Comparison of ENCODE assay signal across 17 cellular contexts in genomic region chr6:5278047-5278446, GRCh38. TPM values are rescaled to one million over a fixed set of nuclear protein-coding genes. Genes with fewer than 3 reads are reported as not detected.
A peak's percentile ranks its signal among the peaks of the same experiment; 100 is the strongest.
DNase-seq lines count a peak whose midpoint lies in the region; ATAC-seq, FAIRE-seq and TF ChIP-seq lines count a peak whose summit lies in the region.
"Had no signal": no experiment of that assay in that cellular context is flagged by ENCODE, and none has a peak within 500 bp of the region (broad histone marks: within the 10 kb centered on the region; RNA-seq: fewer than 3 reads in every experiment).

No MANE protein-coding gene starts in this region.

- TF ChIP-seq CTCF in OCI-LY3 (IDR thresholded peaks at IDR 0.05; ENCODE audit: low read depth, low read length) (no peak), HFFc6 (IDR thresholded peaks at IDR 0.05) (no peak), HepG2 (CRISPR knock-in tag; IDR thresholded peaks at IDR 0.05) (no peak)

- H3K4me3 ChIP-seq in OCI-LY3 (ENCODE audit: low read length) (peak overlapping the region; percentile 68), HepG2 (replicated peaks in 1 of 3; ENCODE audit: insufficient read depth in 1 of 3, low read depth in 2 of 3, low read length in 3 of 3) (no peak overlapping the region)

- H3K36me3 ChIP-seq in OCI-LY3 (replicated peaks; ENCODE audit: low read depth, low read length) (peaks cover 4% of the 10 kb centered on the region), HepG2 (replicated peaks in 1 of 2; ENCODE audit: control insufficient read depth in 1 of 2, insufficient read depth in 2 of 2, low read length in 2 of 2) (no peaks in the 10 kb centered on the region)
- H3K36me3 ChIP-seq: neutrophil had no signal

- H3K36me3 Mint-ChIP-seq in HFFc6 (ENCODE audit: low read depth) = peaks cover 4% of the 10 kb centered on the region; the same call in 1 of the 2 replicates

- no peaks in the 10 kb centered on the region for H3K27me3 ChIP-seq in OCI-LY3 (ENCODE audit: low read depth, low read length)
- H3K27me3 ChIP-seq in HepG2 (ENCODE audit: control insufficient read depth in 1 of 2, insufficient read depth in 2 of 2, low read length in 2 of 2) = no peaks in the 10 kb centered on the region
- H3K27me3 ChIP-seq: neutrophil had no signal

- H3K27ac ChIP-seq in OCI-LY3 (ENCODE audit: low read length) (peak overlapping the region; percentile 100), HepG2 (ENCODE audit: extremely low read length, insufficient read depth, low read length) (no peak overlapping the region)
- H3K27ac ChIP-seq: C4-2B, neutrophil had no signal

- ATAC-seq in GM18502 (IDR thresholded peaks at IDR 0.05; ENCODE audit: poor library complexity, unreplicated experiment) (peak; percentile 71), GM19351 (IDR thresholded peaks at IDR 0.05; ENCODE audit: unreplicated experiment) (peak; percentile 65), HG02798 (IDR thresholded peaks at IDR 0.05; ENCODE audit: poor library complexity, unreplicated experiment) (peak; percentile 79), HepG2 (no peak)

- intact Hi-C loops in HepG2 (cut with micrococcal nuclease; ENCODE audit: unreplicated experiment) = no loop called here

- H3K27me3 Mint-ChIP-seq in HFFc6 (ENCODE audit: insufficient read depth) = no peaks in the 10 kb centered on the region

- POLR2A ChIA-PET in HepG2 (lab: Yijun Ruan, JAX) = no interaction called here

- H3K9me3 ChIP-seq in OCI-LY3 (ENCODE audit: insufficient read depth, low read length) (no peaks in the 10 kb centered on the region), HepG2 (ENCODE audit: low read length) (no peaks in the 10 kb centered on the region)
- H3K9me3 ChIP-seq: neutrophil had no signal

- no peaks in the 10 kb centered on the region for H4K20me1 ChIP-seq in OCI-LY3 (ENCODE audit: insufficient read depth, low read length)
- H4K20me1 ChIP-seq in HepG2 (ENCODE audit: insufficient read depth, low read length) = no peaks in the 10 kb centered on the region

- no TSS peak for BruUV-seq in HepG2 (replicated peaks; lab: Mats Ljungman, UMichigan)

- H3K4me2 ChIP-seq in OCI-LY3 (ENCODE audit: low read length) (peak overlapping the region; percentile 91), HepG2 (ENCODE audit: low read depth, low read length) (no peak overlapping the region)

- no peaks in the 10 kb centered on the region for H3K9me3 Mint-ChIP-seq in HFFc6

- TF ChIP-seq EP300 in HepG2 (IDR thresholded peaks at IDR 0.05; ENCODE audit: low read depth in 2 of 2, low read length in 2 of 2) (no peak), HepG2 (CRISPR knock-in tag; IDR thresholded peaks at IDR 0.05; ENCODE audit: borderline replicate concordance) (no peak)

- TF ChIP-seq RAD21 in HepG2 (CRISPR knock-in tag; IDR thresholded peaks at IDR 0.05) = no peak

- WGBS in HepG2 (ENCODE audit: low lambda C conversion rate) = 97% methylated on average over 5 of the region's 5 CpGs

- H3K4me1 ChIP-seq in OCI-LY3 (ENCODE audit: low read length) (peaks cover 73% of the 10 kb centered on the region), HepG2 (ENCODE audit: insufficient read depth, low read length) (no peaks in the 10 kb centered on the region)

- DNase-seq in Ammon's horn (ENCODE audit: low spot score) (no peak), foreskin melanocyte (no peak), HFFc6 (no peak), HepG2 (ENCODE audit: low spot score) (no peak)
- DNase-seq: activated T-cell treated with anti-CD3 and anti-CD28 coated beads, Interleukin-2, amount 50 U/mL, for 1 hour; hippocampal formation; NCI-H1092; NCI-H524 treated with DMSO at 0.1 percent for 48 hours; stimulated activated naive CD4-positive, alpha-beta T cell treated with Interleukin-2 at 50 U/mL for 16 hours had no signal

- in situ Hi-C loops in HepG2 (cut with HindIII; ENCODE audit: extremely low pct_ligation_motif_present, low pct_unique_long_range_greater_than_20kb) = no loop called here

- CTCF ChIA-PET in HepG2 (lab: Yijun Ruan, JAX; ENCODE audit: low intra/inter-chr PET ratio, low total read pairs) = no interaction called here

- no peak overlapping the region for H2AFZ ChIP-seq in OCI-LY3 (ENCODE audit: low read depth, low read length)
- no peak overlapping the region for H2AFZ ChIP-seq in HepG2 (ENCODE audit: low read length)

- FAIRE-seq in HepG2 (lab: Jason Lieb, UNC) = no peak
- FAIRE-seq: bronchial epithelial cell, G401.6 had no signal

- TF ChIP-seq POLR2A in HepG2 (IDR thresholded peaks at IDR 0.05; ENCODE audit: insufficient read depth in 1 of 2, low read depth in 2 of 2, low read length in 2 of 2) = no peak

- H3K9ac ChIP-seq in OCI-LY3 (ENCODE audit: low read length) = peak overlapping the region; percentile 95
- H3K9ac ChIP-seq in HepG2 (ENCODE audit: insufficient read depth, low read depth, low read length) = no peak overlapping the region

- no peak overlapping the region for H3K27ac Mint-ChIP-seq in HFFc6

- H3K79me2 ChIP-seq in OCI-LY3 (ENCODE audit: low read length) (peaks cover 38% of the 10 kb centered on the region), HepG2 (ENCODE audit: insufficient read depth, low read length) (peaks cover 13% of the 10 kb centered on the region)

- H3K4me3 Mint-ChIP-seq in HFFc6 = no peak overlapping the region

- H3K4me1 Mint-ChIP-seq in HFFc6 (ENCODE audit: low read depth) = peaks cover 26% of the 10 kb centered on the region

TF ChIP-seq in HepG2, 621 proteins besides CTCF, POLR2A, EP300 and RAD21 (continues in another document):
- TF ChIP-seq ZNF333 (CRISPR knock-in tag; IDR thresholded peaks at IDR 0.05; ENCODE audit: borderline replicate concordance) (no peak), SNRNP70 (IDR thresholded peaks at IDR 0.05; ENCODE audit: low read depth, low read length) (no peak), FOXM1 (CRISPR knock-in tag; IDR thresholded peaks at IDR 0.05) (no peak), GPN1 (CRISPR knock-in tag; IDR thresholded peaks at IDR 0.05; ENCODE audit: borderline replicate concordance) (no peak), TEF (CRISPR knock-in tag; IDR thresholded peaks at IDR 0.05) (no peak), HDAC2 (CRISPR knock-in tag; IDR thresholded peaks at IDR 0.05) (no peak)

RNA-seq across cellular contexts. Expression of gene FARS2, which starts 16.7 kb away (rescaled TPM):
- 10 to 100 TPM; 11.5 to 16.4 (median 13.1) TPM for total RNA-seq in HFFc6 (2021; fragmentation: NEBNext Ultra II Directional; extraction: Animal tissue kit (Norgen Biotek cat#: 25700))
- 26.0 and 28.0 TPM in 2 replicates for total RNA-seq in HepG2 (2016; rRNA removed; fragmentation: Illumina TruSeq; extraction: Trizol)
- 38.2 and 38.5 TPM in 2 replicates for total RNA-seq in HepG2 (2016; cell fraction: cytosol; rRNA removed; fragmentation: Illumina TruSeq; extraction: Trizol; ENCODE audit: low read depth)
- total RNA-seq in HepG2 (2016; cell fraction: insoluble cytoplasmic fraction; rRNA removed; fragmentation: Illumina TruSeq; extraction: Trizol) = 24.7 and 29.3 TPM in 2 replicates
- 21.6 and 25.0 TPM in 2 replicates for total RNA-seq in HepG2 (2016; cell fraction: membrane; rRNA removed; fragmentation: Illumina TruSeq; extraction: Trizol)
- 29.9 and 30.1 TPM in 2 replicates for total RNA-seq in HepG2 (2016; cell fraction: nucleus; rRNA removed; fragmentation: Illumina TruSeq; extraction: Trizol)
- 12.7 and 15.4 TPM in 2 replicates for polyA plus RNA-seq in HepG2 (2011; rRNA removed)
- 12.8 and 14.3 TPM in 2 replicates for polyA plus RNA-seq in HepG2 (2011; cell fraction: cytosol; rRNA removed)
- 8.4 and 10.7 TPM in 2 replicates for polyA plus RNA-seq in HepG2 (2011; cell fraction: nucleus; rRNA removed)
- 7.3 and 8.6 TPM in 2 replicates for polyA plus RNA-seq in HepG2 (2012)
- 6.3 and 6.7 TPM in 2 replicates for polyA plus RNA-seq in HepG2 (2016; cell fraction: cytosol; fragmentation: Illumina TruSeq; extraction: Trizol; ENCODE audit: low read depth)
- 17.7 and 22.2 TPM in 2 replicates for polyA plus RNA-seq in HepG2 (2016; cell fraction: insoluble cytoplasmic fraction; fragmentation: Illumina TruSeq; extraction: Trizol; ENCODE audit: low read depth)
- polyA plus RNA-seq in HepG2 (2016; cell fraction: membrane; fragmentation: Illumina TruSeq; extraction: Trizol; ENCODE audit: low read depth) = 7.8 and 8.7 TPM in 2 replicates
- 9.7 and 11.7 TPM in 2 replicates for polyA plus RNA-seq in HepG2 (2016; cell fraction: nucleus; fragmentation: Illumina TruSeq; extraction: Trizol; ENCODE audit: insufficient read depth, low read depth)
- polyA minus RNA-seq in HepG2 (2011; rRNA and poly(A)+ RNA removed; ENCODE audit: low replicate concordance) = 53.8 and 71.4 TPM in 2 replicates
- polyA minus RNA-seq in HepG2 (2011; cell fraction: cytosol; rRNA and poly(A)+ RNA removed) = 9.6 and 10.5 TPM in 2 replicates
- 54.6 and 59.7 TPM in 2 replicates for polyA minus RNA-seq in HepG2 (2011; cell fraction: nucleus; rRNA and poly(A)+ RNA removed)

RNA-seq across cellular contexts. Expression of gene LYRM4, which starts 17.3 kb away (rescaled TPM):
- 10 to 100 TPM; 26.8 to 36.3 (median 30.2) TPM for total RNA-seq in HFFc6 (2021; fragmentation: NEBNext Ultra II Directional; extraction: Animal tissue kit (Norgen Biotek cat#: 25700))
- total RNA-seq in HepG2 (2016; rRNA removed; fragmentation: Illumina TruSeq; extraction: Trizol) = 64.6 and 80.2 TPM in 2 replicates
- total RNA-seq in HepG2 (2016; cell fraction: cytosol; rRNA removed; fragmentation: Illumina TruSeq; extraction: Trizol; ENCODE audit: low read depth) = 73.1 and 82.6 TPM in 2 replicates
- 63.7 and 77.9 TPM in 2 replicates for total RNA-seq in HepG2 (2016; cell fraction: insoluble cytoplasmic fraction; rRNA removed; fragmentation: Illumina TruSeq; extraction: Trizol)
- total RNA-seq in HepG2 (2016; cell fraction: membrane; rRNA removed; fragmentation: Illumina TruSeq; extraction: Trizol) = 106 and 122 TPM in 2 replicates
- total RNA-seq in HepG2 (2016; cell fraction: nucleus; rRNA removed; fragmentation: Illumina TruSeq; extraction: Trizol) = 32.6 and 33.3 TPM in 2 replicates
- 57.0 and 67.5 TPM in 2 replicates for polyA plus RNA-seq in HepG2 (2011; rRNA removed)
- 51.3 and 61.3 TPM in 2 replicates for polyA plus RNA-seq in HepG2 (2011; cell fraction: cytosol; rRNA removed)
- polyA plus RNA-seq in HepG2 (2011; cell fraction: nucleus; rRNA removed) = 14.6 and 17.6 TPM in 2 replicates
- 54.2 and 60.4 TPM in 2 replicates for polyA plus RNA-seq in HepG2 (2012)
- polyA plus RNA-seq in HepG2 (2016; cell fraction: cytosol; fragmentation: Illumina TruSeq; extraction: Trizol; ENCODE audit: low read depth) = 97.6 and 109 TPM in 2 replicates
- 80.7 and 81.4 TPM in 2 replicates for polyA plus RNA-seq in HepG2 (2016; cell fraction: insoluble cytoplasmic fraction; fragmentation: Illumina TruSeq; extraction: Trizol; ENCODE audit: low read depth)
- 106 and 108 TPM in 2 replicates for polyA plus RNA-seq in HepG2 (2016; cell fraction: membrane; fragmentation: Illumina TruSeq; extraction: Trizol; ENCODE audit: low read depth)
- 40.8 and 43.1 TPM in 2 replicates for polyA plus RNA-seq in HepG2 (2016; cell fraction: nucleus; fragmentation: Illumina TruSeq; extraction: Trizol; ENCODE audit: insufficient read depth, low read depth)
- polyA minus RNA-seq in HepG2 (2011; rRNA and poly(A)+ RNA removed; ENCODE audit: low replicate concordance) = 29.2 and 36.0 TPM in 2 replicates
- 18.1 and 22.4 TPM in 2 replicates for polyA minus RNA-seq in HepG2 (2011; cell fraction: cytosol; rRNA and poly(A)+ RNA removed)
- 25.2 and 25.4 TPM in 2 replicates for polyA minus RNA-seq in HepG2 (2011; cell fraction: nucleus; rRNA and poly(A)+ RNA removed)
